ENCODE assay signal across 9 cellular contexts in genomic region chr15:56496635-56497034, GRCh38. TPM values are rescaled to one million over a fixed set of nuclear protein-coding genes. Genes with fewer than 3 reads are reported as not detected.
A peak's percentile ranks its signal among the peaks of the same experiment; 100 is the strongest.
DNase-seq lines count a peak whose midpoint lies in the region; ATAC-seq, FAIRE-seq and TF ChIP-seq lines count a peak whose summit lies in the region.
"Had no signal": no experiment of that assay in that cellular context is flagged by ENCODE, and none has a peak within 500 bp of the region (broad histone marks: within the 10 kb centered on the region; RNA-seq: fewer than 3 reads in every experiment).

No MANE protein-coding gene starts in this region.

- H3K27ac ChIP-seq in A673 (ENCODE audit: low read depth, low read length, poor library complexity, severe bottlenecking): no peak overlapping the region
- H3K27ac ChIP-seq in heart right ventricle: no peak overlapping the region
- no peak overlapping the region for H3K27ac ChIP-seq in sigmoid colon

- H3K4me1 ChIP-seq in A673 (ENCODE audit: insufficient read depth, low read length, poor library complexity, severe bottlenecking) (peaks cover 14% of the 10 kb centered on the region), heart right ventricle (peaks cover 0 to 4% (median 0%) of the 10 kb centered on the region in 9 donors), sigmoid colon (no peaks in the 10 kb centered on the region)

- WGBS in heart right ventricle, 2 donors: 29% methylated on average over 7 of the region's 7 CpGs
- 28 to 31% methylated on average over 7 of the region's 7 CpGs for WGBS in sigmoid colon, 2 donors

- H3K36me3 ChIP-seq in A673 (ENCODE audit: insufficient read depth, low read length, poor library complexity, severe bottlenecking): no peaks in the 10 kb centered on the region
- H3K36me3 ChIP-seq in heart right ventricle: no peaks in the 10 kb centered on the region
- H3K36me3 ChIP-seq in sigmoid colon: no peaks in the 10 kb centered on the region

- DNase-seq in A673 (ENCODE audit: low spot score) (peak; percentile 89), GM12891 (ENCODE audit: insufficient read length, low spot score) (peak; percentile 22), NCI-H446 treated with DMSO at 0.1 percent for 48 hours (lab: John Stamatoyannopoulos, UW) (peak; percentile 65), heart right ventricle (peak in 1 of 2 donors; percentile 6), sigmoid colon (no peak)
- DNase-seq in activated CD8-positive, alpha-beta memory T cell treated with anti-CD3 and anti-CD28 coated beads, Interleukin-2, amount 50 U/mL, for 4 hours: no peak

- BruUV-seq in A673 (replicated peaks; lab: Mats Ljungman, UMichigan): no TSS peak

- ATAC-seq in HG03520 (IDR thresholded peaks at IDR 0.05; ENCODE audit: unreplicated experiment): peak; percentile 55
- peak; percentile 65 for ATAC-seq in activated T-helper 17 cell treated with anti-CD3 and anti-CD28 coated beads, Interleukin-2, amount 50 U/mL, for 72 hours (replicated peaks)
- peak in 6 of 8 donors; percentile 61 to 85 (median 80) for ATAC-seq in heart right ventricle

- intact Hi-C loops in A673 (cut with micrococcal nuclease; ENCODE audit: unreplicated experiment) (loop anchor here (1.0 to 10.0 kb wide), 9 partner anchors 72 to 716 kb away; partner anchors contain the start of gene ZNF280D), heart right ventricle (cut with DNase I) (loop anchor here in 9 of 10 donors (2.0 to 10.0 kb wide), 12 partner anchors 326 to 1031 kb away; no protein-coding TSS in a partner anchor), sigmoid colon (cut with DNase I) (loop anchor here (1.0 to 10.0 kb wide), 4 partner anchors 371 to 810 kb away; no protein-coding TSS in a partner anchor)

- peak; percentile 92 for FAIRE-seq in GM12891 (lab: Jason Lieb, UNC)

- TF ChIP-seq POLR2A in GM12891 (IDR thresholded peaks at IDR 0.05; ENCODE audit: low read depth, low read length): no peak
- TF ChIP-seq POLR2A in sigmoid colon (IDR thresholded peaks at IDR 0.05): no peak

- H3K36me3 Mint-ChIP-seq in activated T-helper 17 cell treated with anti-CD3 and anti-CD28 coated beads, Interleukin-2, amount 50 U/mL, for 72 hours (ENCODE audit: low read depth): no peaks in the 10 kb centered on the region

- no peak for TF ChIP-seq EP300 in sigmoid colon (IDR thresholded peaks at IDR 0.05)

- TF ChIP-seq CTCF in A673 (conservative IDR thresholded peaks at IDR 0.05; ENCODE audit: low read depth, low read length): peak; percentile 83
- TF ChIP-seq CTCF in heart right ventricle (IDR thresholded peaks at IDR 0.05): peak; percentile 24 to 85 (median 75)
- peak; percentile 49 to 56 (median 52) for TF ChIP-seq CTCF in sigmoid colon (IDR thresholded peaks at IDR 0.05)

- no peaks in the 10 kb centered on the region for H3K9me3 Mint-ChIP-seq in activated T-helper 17 cell treated with anti-CD3 and anti-CD28 coated beads, Interleukin-2, amount 50 U/mL, for 72 hours

- H3K4me3 ChIP-seq in A673 (ENCODE audit: low read depth, low read length, poor library complexity, severe bottlenecking) (no peak overlapping the region), heart right ventricle (no peak overlapping the region), sigmoid colon (no peak overlapping the region)

- POLR2A ChIA-PET in A673 (lab: Charles Lee; ENCODE audit: low non-redundant PET): no interaction called here

- H3K27me3 ChIP-seq in A673 (replicated peaks; ENCODE audit: insufficient read depth, low read depth, low read length, poor library complexity) (no peaks in the 10 kb centered on the region), heart right ventricle (peaks cover 0 to 5% (median 0%) of the 10 kb centered on the region in 7 donors), sigmoid colon (no peaks in the 10 kb centered on the region)

- CTCF ChIA-PET in A673 (lab: Charles Lee): interaction anchor here (0.6 to 1.5 kb wide), 7 partner anchors 36 to 1046 kb away, joined by 3 to 20 read pairs (median 4); no protein-coding TSS in a partner anchor

- H3K4me1 Mint-ChIP-seq in activated T-helper 17 cell treated with anti-CD3 and anti-CD28 coated beads, Interleukin-2, amount 50 U/mL, for 72 hours: peaks cover 4% of the 10 kb centered on the region

- peaks cover 27% of the 10 kb centered on the region for H3K27me3 Mint-ChIP-seq in activated T-helper 17 cell treated with anti-CD3 and anti-CD28 coated beads, Interleukin-2, amount 50 U/mL, for 72 hours

- H3K9me3 ChIP-seq in A673 (ENCODE audit: low read depth, low read length, poor library complexity, severe bottlenecking) (peaks cover 4% of the 10 kb centered on the region), heart right ventricle (peaks cover 0 to 7% (median 0%) of the 10 kb centered on the region in 11 donors), sigmoid colon (peaks cover 0 to 3% (median 0%) of the 10 kb centered on the region in 4 donors)

- H3K27ac Mint-ChIP-seq in activated T-helper 17 cell treated with anti-CD3 and anti-CD28 coated beads, Interleukin-2, amount 50 U/mL, for 72 hours: no peak overlapping the region

- peak overlapping the region; percentile 27 for H3K4me3 Mint-ChIP-seq in activated T-helper 17 cell treated with anti-CD3 and anti-CD28 coated beads, Interleukin-2, amount 50 U/mL, for 72 hours

TF ChIP-seq in GM12891, 5 proteins besides CTCF, POLR2A, EP300 and RAD21:
- TF ChIP-seq TAF1 (IDR thresholded peaks at IDR 0.05; ENCODE audit: low read depth, low read length) (no peak), POLR2AphosphoS5 (IDR thresholded peaks at IDR 0.05; ENCODE audit: low read depth, low read length) (no peak), PAX5 (IDR thresholded peaks at IDR 0.05; ENCODE audit: insufficient read depth, low read length, severe bottlenecking) (no peak), POU2F2 (IDR thresholded peaks at IDR 0.05; ENCODE audit: low read depth, low read length) (no peak), SPI1 (IDR thresholded peaks at IDR 0.05; ENCODE audit: low read depth, low read length) (no peak)
TF ChIP-seq in GM12891: peak in this region for 0.

RNA-seq across cellular contexts. Expression of gene MNS1, which starts 31.7 kb away (rescaled TPM):
- 28.7 and 29.9 TPM in 2 replicates for total RNA-seq in A673 (2021)
- polyA plus RNA-seq in GM12891 (2012; ENCODE audit: low read depth, missing spikeins): 1.7 TPM
- not detected for total RNA-seq in activated T-helper 17 cell treated with anti-CD3 and anti-CD28 coated beads, Interleukin-2, amount 50 U/mL, for 72 hours
- total RNA-seq in heart right ventricle: 1 to 10 TPM in 7 of 10 donors, under 1 TPM in 3; 0.54 to 2.4 (median 1.4) TPM
- under 1 TPM; 0.33 to 0.88 TPM for polyA plus RNA-seq in heart right ventricle
- total RNA-seq in sigmoid colon: 1 to 10 TPM in 2 of 4 donors, under 1 TPM in 2; 0.55 to 1.2 (median 0.87) TPM
- polyA plus RNA-seq in sigmoid colon: 1 to 10 TPM; 1.2 to 1.9 (median 1.8) TPM
- total RNA-seq: mononuclear cell had no signal

Comparison
In these comparisons a context has a peak if more than half of its experiments do, and no peak if none do; other contexts are left out.
1. DNase-seq: peak in A673 (single experiment), GM12891 (single experiment) and NCI-H446 treated with DMSO at 0.1 percent for 48 hours (single experiment); none in sigmoid colon (single experiment) and activated CD8-positive, alpha-beta memory T cell treated with anti-CD3 and anti-CD28 coated beads, Interleukin-2, amount 50 U/mL, for 4 hours (single experiment).
2. Peak in every context shown above with its lines, with median percentiles within 50 percentile points of each other: CTCF ChIP-seq and ATAC-seq.